Comparison of ENCODE assay signal across 1 cellular context in genomic region chr4:147780137-147780777, GRCh38.
TF ChIP-seq lines count a peak whose summit lies in the region.

No MANE protein-coding gene starts in this region.

TF ChIP-seq in WTC11, 78 proteins besides CTCF, POLR2A, EP300 and RAD21 (continued from another document):
- no peak for TF ChIP-seq E2F4 (CRISPR knock-in tag; IDR thresholded peaks at IDR 0.05; ENCODE audit: borderline replicate concordance, low read depth)
